8 cellular contexts compared by ENCODE assay signal in genomic region chr21:31343680-31344480, GRCh38. TPM values are rescaled to one million over a fixed set of nuclear protein-coding genes. Genes with fewer than 3 reads are reported as not detected.
DNase-seq lines count a peak whose midpoint lies in the region; ATAC-seq and TF ChIP-seq lines count a peak whose summit lies in the region.

A gene with protein sequence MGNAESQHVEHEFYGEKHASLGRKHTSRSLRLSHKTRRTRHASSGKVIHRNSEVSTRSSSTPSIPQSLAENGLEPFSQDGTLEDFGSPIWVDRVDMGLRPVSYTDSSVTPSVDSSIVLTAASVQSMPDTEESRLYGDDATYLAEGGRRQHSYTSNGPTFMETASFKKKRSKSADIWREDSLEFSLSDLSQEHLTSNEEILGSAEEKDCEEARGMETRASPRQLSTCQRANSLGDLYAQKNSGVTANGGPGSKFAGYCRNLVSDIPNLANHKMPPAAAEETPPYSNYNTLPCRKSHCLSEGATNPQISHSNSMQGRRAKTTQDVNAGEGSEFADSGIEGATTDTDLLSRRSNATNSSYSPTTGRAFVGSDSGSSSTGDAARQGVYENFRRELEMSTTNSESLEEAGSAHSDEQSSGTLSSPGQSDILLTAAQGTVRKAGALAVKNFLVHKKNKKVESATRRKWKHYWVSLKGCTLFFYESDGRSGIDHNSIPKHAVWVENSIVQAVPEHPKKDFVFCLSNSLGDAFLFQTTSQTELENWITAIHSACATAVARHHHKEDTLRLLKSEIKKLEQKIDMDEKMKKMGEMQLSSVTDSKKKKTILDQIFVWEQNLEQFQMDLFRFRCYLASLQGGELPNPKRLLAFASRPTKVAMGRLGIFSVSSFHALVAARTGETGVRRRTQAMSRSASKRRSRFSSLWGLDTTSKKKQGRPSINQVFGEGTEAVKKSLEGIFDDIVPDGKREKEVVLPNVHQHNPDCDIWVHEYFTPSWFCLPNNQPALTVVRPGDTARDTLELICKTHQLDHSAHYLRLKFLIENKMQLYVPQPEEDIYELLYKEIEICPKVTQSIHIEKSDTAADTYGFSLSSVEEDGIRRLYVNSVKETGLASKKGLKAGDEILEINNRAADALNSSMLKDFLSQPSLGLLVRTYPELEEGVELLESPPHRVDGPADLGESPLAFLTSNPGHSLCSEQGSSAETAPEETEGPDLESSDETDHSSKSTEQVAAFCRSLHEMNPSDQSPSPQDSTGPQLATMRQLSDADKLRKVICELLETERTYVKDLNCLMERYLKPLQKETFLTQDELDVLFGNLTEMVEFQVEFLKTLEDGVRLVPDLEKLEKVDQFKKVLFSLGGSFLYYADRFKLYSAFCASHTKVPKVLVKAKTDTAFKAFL (N-terminal part only) (minus strand): TSS chr21:31344261. CDS start chr21:31266972, 77,289 bp downstream.

- H3K4me1 Mint-ChIP-seq in MCF 10A (ENCODE audit: insufficient read depth, unreplicated experiment): peaks cover 21% of the 10 kb centered on the region

- H3K36me3 Mint-ChIP-seq in MCF 10A (ENCODE audit: insufficient read depth, unreplicated experiment): no peaks in the 10 kb centered on the region

- POLR2A ChIA-PET in MCF 10A (lab: Yijun Ruan, JAX): interaction anchor here (0.6 to 2.7 kb wide), 9 partner anchors 10 to 287 kb away, joined by 3 to 21 read pairs (median 4); no protein-coding TSS in a partner anchor

- TSS peak; percentile 54 for BruUV-seq in MCF 10A (replicated peaks; lab: Mats Ljungman, UMichigan)

- H3K27me3 ChIP-seq in iPS-20b (ENCODE audit: insufficient read depth, low read length): peaks cover 14% of the 10 kb centered on the region
- H3K27me3 ChIP-seq in skeletal muscle satellite cell (ENCODE audit: control insufficient read depth, insufficient read depth, low read length): no peaks in the 10 kb centered on the region

- H3K36me3 ChIP-seq in iPS-20b (ENCODE audit: insufficient read depth, low read depth, low read length) (no peaks in the 10 kb centered on the region), skeletal muscle satellite cell (ENCODE audit: insufficient read depth, low read length) (no peaks in the 10 kb centered on the region)

- ATAC-seq in GM21576 (IDR thresholded peaks at IDR 0.05; ENCODE audit: unreplicated experiment): no peak

- DNase-seq in DMS53 (lab: John Stamatoyannopoulos, UW) (peak; percentile 40), DMS53 treated with DMSO at 0.1 percent for 48 hours (lab: John Stamatoyannopoulos, UW; ENCODE audit: unreplicated experiment) (no peak), RPMI7951 (ENCODE audit: low read depth) (peak; percentile 72), MCF 10A (ENCODE audit: unreplicated experiment) (peak; percentile 86), NCI-H446 (lab: John Stamatoyannopoulos, UW) (no peak)

- H3K9me3 Mint-ChIP-seq in MCF 10A (ENCODE audit: unreplicated experiment): no peaks in the 10 kb centered on the region

- H3K27ac Mint-ChIP-seq in MCF 10A (ENCODE audit: low read depth, unreplicated experiment): peak within 1 kb of the TSS; percentile 92

- H3K27ac ChIP-seq in iPS-20b (ENCODE audit: low read length): no peak within 1 kb of the TSS

- TF ChIP-seq CTCF in MCF 10A (IDR thresholded peaks at IDR 0.05; ENCODE audit: unreplicated experiment): no peak

- H3K9me3 ChIP-seq in iPS-20b (ENCODE audit: insufficient read depth, low read depth, low read length) (no peaks in the 10 kb centered on the region), skeletal muscle satellite cell (replicated peaks; ENCODE audit: low read length) (no peaks in the 10 kb centered on the region)

- H3K4me3 Mint-ChIP-seq in MCF 10A (ENCODE audit: unreplicated experiment): peak within 1 kb of the TSS; percentile 96

- intact Hi-C loops in MCF 10A (cut with micrococcal nuclease): loop anchor here (2.0 to 5.0 kb wide), 4 partner anchors 62 to 213 kb away; no protein-coding TSS in a partner anchor

- no peaks in the 10 kb centered on the region for H3K27me3 Mint-ChIP-seq in MCF 10A (ENCODE audit: insufficient read depth, unreplicated experiment)

- H3K4me1 ChIP-seq in iPS-20b (ENCODE audit: insufficient read depth, low read length): peaks cover 16% of the 10 kb centered on the region
- H3K4me1 ChIP-seq in skeletal muscle satellite cell (ENCODE audit: control insufficient read depth, insufficient read depth, low read length): peaks cover 11% of the 10 kb centered on the region

- H3K4me3 ChIP-seq in iPS-20b (ENCODE audit: low read length) (peak within 1 kb of the TSS; percentile 85), skeletal muscle satellite cell (ENCODE audit: low read length) (peak within 1 kb of the TSS; percentile 94)

- CTCF ChIA-PET in MCF 10A (lab: Yijun Ruan, JAX): interaction anchor here (0.6 to 1.5 kb wide), 11 partner anchors 9 to 1168 kb away, joined by 3 to 6 read pairs (median 4); no protein-coding TSS in a partner anchor

- peak within 1 kb of the TSS; percentile 94 for H3K4me2 ChIP-seq in skeletal muscle satellite cell (ENCODE audit: low read length)

- peak within 1 kb of the TSS; percentile 81; the same call in 1 of the 2 replicates for H3K9ac ChIP-seq in iPS-20b (ENCODE audit: low read depth, low read length)
- peak within 1 kb of the TSS; percentile 81 for H3K9ac ChIP-seq in skeletal muscle satellite cell (ENCODE audit: low read depth, low read length)

RNA-seq across cellular contexts. Expression of the gene that starts here (rescaled TPM):
- total RNA-seq in RPMI7951 (2014; rRNA removed; shearing (Covaris generic)): 3.5 and 3.6 TPM in 2 replicates
- 9.0 and 9.8 TPM in 2 replicates for total RNA-seq in MCF 10A (2022)
- 23.2 and 24.8 TPM in 2 replicates for total RNA-seq in skeletal muscle satellite cell (2012; rRNA removed)

Comparison
In these comparisons a context has a peak if more than half of its experiments do, and no peak if none do; other contexts are left out.
1. DNase-seq: peak in DMS53 (single experiment), RPMI7951 (single experiment) and MCF 10A (single experiment); none in DMS53 treated with DMSO at 0.1 percent for 48 hours (single experiment) and NCI-H446 (0 of 2).